In the genomic region with DNA sequence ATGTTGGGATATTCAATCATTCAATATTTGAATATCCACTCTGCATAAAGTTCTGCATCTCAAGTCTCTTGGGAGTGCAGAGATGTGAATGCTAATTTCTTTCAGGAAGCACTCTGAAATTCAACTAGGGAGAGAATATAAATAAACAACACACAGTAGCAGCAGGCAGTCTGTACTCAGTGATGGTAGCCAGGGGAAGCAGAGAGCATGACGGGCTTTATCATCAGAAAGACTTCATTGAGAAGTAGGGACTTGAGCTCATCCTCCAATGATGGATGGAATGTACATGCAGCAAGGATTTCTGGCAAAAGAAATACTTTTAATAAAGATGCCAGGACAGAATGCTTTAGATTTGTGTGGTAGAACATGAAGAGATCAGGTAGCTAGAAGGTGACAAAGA, we compare ENCODE assay signal across 25 cellular contexts. TPM values are rescaled to one million over a fixed set of nuclear protein-coding genes. Genes with fewer than 3 reads are reported as not detected.
"Had no signal": no experiment of that assay in that cellular context is flagged by ENCODE, and none has a peak within 500 bp of the region (broad histone marks: within the 10 kb centered on the region; RNA-seq: fewer than 3 reads in every experiment).

No MANE protein-coding gene starts in this region.

- H3K4me1 ChIP-seq: body of pancreas, colonic mucosa had no signal

- H3K9me3 ChIP-seq: body of pancreas, colonic mucosa had no signal

- H3K36me3 ChIP-seq: colonic mucosa, WERI-Rb-1 had no signal

- H3K4me3 ChIP-seq: body of pancreas, colonic mucosa had no signal

- H3K27ac ChIP-seq: body of pancreas, colonic mucosa, WERI-Rb-1 had no signal

- H3K27me3 ChIP-seq: body of pancreas, colonic mucosa had no signal

- DNase-seq: activated B cell treated with CpG ODN at 0.5 μM for 24 hours; activated CD4-positive, alpha-beta T cell treated with anti-CD3 and anti-CD28 coated beads for 48 hours; activated CD4-positive, alpha-beta T cell treated with anti-CD3 and anti-CD28 coated beads, Interleukin-2, amount 50 U/mL, for 1 hour; activated CD4-positive, alpha-beta T cell treated with anti-CD3 and anti-CD28 coated beads, Interleukin-2, amount 50 U/mL, for 48 hours; activated CD8-positive, alpha-beta memory T cell treated with anti-CD3 and anti-CD28 coated beads for 24 hours; activated CD8-positive, alpha-beta T cell treated with anti-CD3 and anti-CD28 coated beads for 36 hours; activated gamma-delta T cell; activated naive CD4-positive, alpha-beta T cell; activated naive CD4-positive, alpha-beta T cell treated with anti-CD3 and anti-CD28 coated beads, Interleukin-2, amount 10 ng/mL, durations not matched to agents 7 days and 5 days; activated naive CD8-positive, alpha-beta T cell treated with anti-CD3 and anti-CD28 coated beads, Interleukin-2, amount 10 ng/mL, durations not matched to agents 7 days and 5 days; activated T-cell treated with anti-CD3 and anti-CD28 coated beads, Interleukin-2, amount 50 U/mL, for 48 hours; amniotic stem cell; anterior cingulate cortex; body of pancreas; caudate nucleus; colonic mucosa; effector CD8-positive, alpha-beta T cell; endodermal cell; foreskin fibroblast; head of caudate nucleus; T1000; WERI-Rb-1 had no signal

- ATAC-seq: activated CD4-positive, CD25-positive, alpha-beta regulatory T cell treated with anti-CD3 and anti-CD28 coated beads, Interleukin-2, amount 50 U/mL, for 24 hours; activated CD8-positive, alpha-beta T cell treated with anti-CD3 and anti-CD28 coated beads for 36 hours; activated naive CD4-positive, alpha-beta T cell treated with anti-CD3 and anti-CD28 coated beads, Interleukin-2, amount 50 U/mL, for 72 hours; body of pancreas; esophagus mucosa had no signal

RNA-seq across cellular contexts. Expression of a gene that starts 9.8 kb away (rescaled TPM):
- total RNA-seq: activated naive CD8-positive, alpha-beta T cell treated with anti-CD3 and anti-CD28 coated beads, Interleukin-2, amount 10 ng/mL, durations not matched to agents 7 days and 5 days had no signal
